34 cellular contexts compared by ENCODE assay signal in genomic region chr4:16852644-16853043, GRCh38. TPM values are rescaled to one million over a fixed set of nuclear protein-coding genes. Genes with fewer than 3 reads are reported as not detected.
"Had no signal": no experiment of that assay in that cellular context is flagged by ENCODE, and none has a peak within 500 bp of the region (broad histone marks: within the 10 kb centered on the region; RNA-seq: fewer than 3 reads in every experiment).

No MANE protein-coding gene starts in this region.

- H3K4me3 ChIP-seq: ascending aorta, breast epithelium, cardiac muscle cell, coronary artery, dorsolateral prefrontal cortex, esophagus squamous epithelium, gastrocnemius medialis, heart left ventricle had no signal

- H3K36me3 ChIP-seq: ascending aorta, breast epithelium, cardiac muscle cell, esophagus squamous epithelium, gastrocnemius medialis, heart left ventricle had no signal

- H3K9me3 Mint-ChIP-seq: activated CD4-positive, alpha-beta memory T cell treated with anti-CD3 and anti-CD28 coated beads, Interleukin-2, amount 10 ng/mL, durations not matched to agents 7 days and 5 days; activated CD4-positive, alpha-beta T cell treated with anti-CD3 and anti-CD28 coated beads, Interleukin-2, amount 10 ng/mL, durations not matched to agents 7 days and 5 days; activated naive CD4-positive, alpha-beta T cell treated with anti-CD3 and anti-CD28 coated beads, Interleukin-2, amount 10 ng/mL, durations not matched to agents 7 days and 5 days; activated naive CD8-positive, alpha-beta T cell treated with anti-CD3 and anti-CD28 coated beads, Interleukin-2, amount 10 ng/mL, durations not matched to agents 7 days and 5 days; activated T-cell treated with anti-CD3 and anti-CD28 coated beads, Interleukin-2, amount 50 U/mL, for 72 hours; dendritic cell treated with granulocyte-macrophage colony-stimulating factor and Interleukin-4, amounts not matched to agents 40 ng/mL and 50 ng/mL, for 4 days had no signal

- H3K4me1 Mint-ChIP-seq: activated CD4-positive, alpha-beta memory T cell treated with anti-CD3 and anti-CD28 coated beads, Interleukin-2, amount 10 ng/mL, durations not matched to agents 7 days and 5 days; activated CD4-positive, alpha-beta T cell treated with anti-CD3 and anti-CD28 coated beads for 36 hours; activated CD4-positive, alpha-beta T cell treated with anti-CD3 and anti-CD28 coated beads, Interleukin-2, amount 10 ng/mL, durations not matched to agents 7 days and 5 days; activated naive CD4-positive, alpha-beta T cell treated with anti-CD3 and anti-CD28 coated beads, Interleukin-2, amount 10 ng/mL, durations not matched to agents 7 days and 5 days; activated naive CD8-positive, alpha-beta T cell treated with anti-CD3 and anti-CD28 coated beads, Interleukin-2, amount 10 ng/mL, durations not matched to agents 7 days and 5 days; endodermal cell had no signal

- H3K27me3 Mint-ChIP-seq: activated CD4-positive, alpha-beta T cell treated with anti-CD3 and anti-CD28 coated beads, Interleukin-2, amount 10 ng/mL, durations not matched to agents 7 days and 5 days; activated naive CD4-positive, alpha-beta T cell treated with anti-CD3 and anti-CD28 coated beads, Interleukin-2, amount 10 ng/mL, durations not matched to agents 7 days and 5 days had no signal

- H3K27me3 ChIP-seq: ascending aorta, breast epithelium, cardiac muscle cell, dorsolateral prefrontal cortex, esophagus squamous epithelium, foreskin keratinocyte, gastrocnemius medialis, heart left ventricle had no signal

- DNase-seq: activated CD4-positive, alpha-beta memory T cell treated with anti-CD3 and anti-CD28 coated beads, Interleukin-2, amount 10 ng/mL, durations not matched to agents 7 days and 5 days; activated CD4-positive, alpha-beta T cell treated with anti-CD3 and anti-CD28 coated beads for 36 hours; activated CD4-positive, alpha-beta T cell treated with anti-CD3 and anti-CD28 coated beads, Interleukin-2, amount 10 ng/mL, durations not matched to agents 7 days and 5 days; activated CD4-positive, alpha-beta T cell treated with anti-CD3 and anti-CD28 coated beads, Interleukin-2, amount 50 U/mL, for 4 hours; activated CD4-positive, CD25-positive, alpha-beta regulatory T cell; activated CD4-positive, CD25-positive, alpha-beta regulatory T cell treated with anti-CD3 and anti-CD28 coated beads, Interleukin-2, amount 50 U/mL, for 72 hours; activated CD8-positive, alpha-beta memory T cell treated with anti-CD3 and anti-CD28 coated beads, Interleukin-2, amount 50 U/mL, for 48 hours; activated gamma-delta T cell; activated naive CD4-positive, alpha-beta T cell; activated naive CD4-positive, alpha-beta T cell treated with anti-CD3 and anti-CD28 coated beads, Interleukin-2, amount 10 ng/mL, durations not matched to agents 7 days and 5 days; activated naive CD8-positive, alpha-beta T cell treated with anti-CD3 and anti-CD28 coated beads, Interleukin-2, amount 10 ng/mL, durations not matched to agents 7 days and 5 days; activated T-cell treated with anti-CD3 and anti-CD28 coated beads for 4 hours; activated T-cell treated with anti-CD3 and anti-CD28 coated beads, Interleukin-2, amount 50 U/mL, for 24 hours; activated T-cell treated with anti-CD3 and anti-CD28 coated beads, Interleukin-2, amount 50 U/mL, for 72 hours; central memory CD4-positive, alpha-beta T cell; cerebellar nuclear complex; dorsolateral prefrontal cortex; effector memory CD4-positive, alpha-beta T cell; endodermal cell; esophagus squamous epithelium; foreskin keratinocyte; gastrocnemius medialis; glutamatergic neuron; heart left ventricle; T-helper 2 cell had no signal

- ATAC-seq: activated CD4-positive, alpha-beta T cell treated with anti-CD3 and anti-CD28 coated beads for 36 hours; activated naive CD4-positive, alpha-beta T cell treated with anti-CD3 and anti-CD28 coated beads, Interleukin-2, amount 50 U/mL, for 72 hours; activated T-cell treated with anti-CD3 and anti-CD28 coated beads, Interleukin-2, amount 50 U/mL, for 72 hours; foreskin keratinocyte; gastrocnemius medialis had no signal

- H3K4me3 Mint-ChIP-seq: activated CD4-positive, alpha-beta memory T cell treated with anti-CD3 and anti-CD28 coated beads, Interleukin-2, amount 10 ng/mL, durations not matched to agents 7 days and 5 days; activated CD4-positive, alpha-beta T cell treated with anti-CD3 and anti-CD28 coated beads for 36 hours; activated CD4-positive, alpha-beta T cell treated with anti-CD3 and anti-CD28 coated beads, Interleukin-2, amount 10 ng/mL, durations not matched to agents 7 days and 5 days; activated naive CD4-positive, alpha-beta T cell treated with anti-CD3 and anti-CD28 coated beads, Interleukin-2, amount 10 ng/mL, durations not matched to agents 7 days and 5 days; activated naive CD8-positive, alpha-beta T cell treated with anti-CD3 and anti-CD28 coated beads, Interleukin-2, amount 10 ng/mL, durations not matched to agents 7 days and 5 days; activated T-cell treated with anti-CD3 and anti-CD28 coated beads, Interleukin-2, amount 50 U/mL, for 24 hours; activated T-cell treated with anti-CD3 and anti-CD28 coated beads, Interleukin-2, amount 50 U/mL, for 72 hours; brain; dendritic cell treated with granulocyte-macrophage colony-stimulating factor and Interleukin-4, amounts not matched to agents 40 ng/mL and 50 ng/mL, for 4 days; endodermal cell had no signal

- H3K27ac Mint-ChIP-seq: activated CD4-positive, alpha-beta memory T cell treated with anti-CD3 and anti-CD28 coated beads, Interleukin-2, amount 10 ng/mL, durations not matched to agents 7 days and 5 days; activated CD4-positive, alpha-beta T cell treated with anti-CD3 and anti-CD28 coated beads for 36 hours; activated CD4-positive, alpha-beta T cell treated with anti-CD3 and anti-CD28 coated beads, Interleukin-2, amount 10 ng/mL, durations not matched to agents 7 days and 5 days; activated naive CD4-positive, alpha-beta T cell treated with anti-CD3 and anti-CD28 coated beads, Interleukin-2, amount 10 ng/mL, durations not matched to agents 7 days and 5 days; activated naive CD4-positive, alpha-beta T cell treated with anti-CD3 and anti-CD28 coated beads, Interleukin-2, amount 50 U/mL, for 72 hours; activated naive CD8-positive, alpha-beta T cell treated with anti-CD3 and anti-CD28 coated beads, Interleukin-2, amount 10 ng/mL, durations not matched to agents 7 days and 5 days; activated T-cell treated with anti-CD3 and anti-CD28 coated beads, Interleukin-2, amount 50 U/mL, for 24 hours; activated T-cell treated with anti-CD3 and anti-CD28 coated beads, Interleukin-2, amount 50 U/mL, for 72 hours; brain; dendritic cell treated with granulocyte-macrophage colony-stimulating factor and Interleukin-4, amounts not matched to agents 40 ng/mL and 50 ng/mL, for 4 days; endodermal cell had no signal

- H3K36me3 Mint-ChIP-seq: activated naive CD4-positive, alpha-beta T cell treated with anti-CD3 and anti-CD28 coated beads, Interleukin-2, amount 10 ng/mL, durations not matched to agents 7 days and 5 days; activated naive CD4-positive, alpha-beta T cell treated with anti-CD3 and anti-CD28 coated beads, Interleukin-2, amount 50 U/mL, for 72 hours; activated naive CD8-positive, alpha-beta T cell treated with anti-CD3 and anti-CD28 coated beads, Interleukin-2, amount 10 ng/mL, durations not matched to agents 7 days and 5 days had no signal

- H3K9me3 ChIP-seq: ascending aorta, breast epithelium, esophagus squamous epithelium, gastrocnemius medialis, heart left ventricle had no signal

- H3K27ac ChIP-seq: ascending aorta, cardiac muscle cell, coronary artery, epithelial cell of prostate, esophagus squamous epithelium, foreskin keratinocyte, gastrocnemius medialis had no signal

- H3K4me1 ChIP-seq: ascending aorta, breast epithelium, esophagus squamous epithelium, foreskin keratinocyte had no signal

RNA-seq across cellular contexts. Expression of gene LDB2, which starts 45.8 kb away (rescaled TPM):
- total RNA-seq: activated CD4-positive, alpha-beta memory T cell treated with anti-CD3 and anti-CD28 coated beads, Interleukin-2, amount 10 ng/mL, durations not matched to agents 7 days and 5 days; activated CD4-positive, alpha-beta T cell treated with anti-CD3 and anti-CD28 coated beads, Interleukin-2, amount 10 ng/mL, durations not matched to agents 7 days and 5 days; activated naive CD4-positive, alpha-beta T cell treated with anti-CD3 and anti-CD28 coated beads, Interleukin-2, amount 50 U/mL, for 72 hours; activated naive CD8-positive, alpha-beta T cell treated with anti-CD3 and anti-CD28 coated beads, Interleukin-2, amount 10 ng/mL, durations not matched to agents 7 days and 5 days; activated T-cell treated with anti-CD3 and anti-CD28 coated beads, Interleukin-2, amount 50 U/mL, for 72 hours; foreskin keratinocyte; T-helper 1 cell treated with Interleukin-12 subunit alpha and Interleukin-12 subunit beta and Interleukin-4 antibody, amounts not matched to agents 30 ng/mL and 1 ng/mL, for 36 hours had no signal
- polyA plus RNA-seq: foreskin keratinocyte had no signal
